Comparison of ENCODE assay signal across 29 cellular contexts in the genomic region with DNA sequence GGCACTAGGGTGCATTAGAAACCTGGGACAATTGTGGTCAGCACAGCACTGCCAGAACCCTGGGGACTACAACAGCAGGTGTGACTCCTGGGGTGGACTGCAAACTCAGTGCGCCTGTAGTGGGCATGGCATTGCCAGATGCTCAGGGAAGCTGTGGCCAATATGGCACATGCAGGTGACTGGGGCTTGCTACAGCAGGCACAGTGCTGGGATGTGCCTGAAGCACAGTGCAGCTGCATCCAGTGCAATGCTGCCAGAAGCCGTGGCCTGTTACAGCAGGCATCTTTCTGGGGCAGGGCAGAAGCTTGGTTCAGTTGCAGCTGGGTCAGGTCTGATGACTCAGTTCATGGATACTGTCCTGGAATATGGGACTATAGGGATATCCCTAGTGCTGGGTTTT.
"Had no signal": no experiment of that assay in that cellular context is flagged by ENCODE, and none has a peak within 500 bp of the region (broad histone marks: within the 10 kb centered on the region; RNA-seq: fewer than 3 reads in every experiment).

No MANE protein-coding gene starts in this region.

- DNase-seq: activated CD4-positive, alpha-beta T cell treated with anti-CD3 and anti-CD28 coated beads for 1 hour; activated CD4-positive, alpha-beta T cell treated with anti-CD3 and anti-CD28 coated beads, Interleukin-2, amount 10 ng/mL, durations not matched to agents 24 days and 14 days; activated CD4-positive, alpha-beta T cell treated with anti-CD3 and anti-CD28 coated beads, Interleukin-2, amount 50 U/mL, for 48 hours; activated CD4-positive, CD25-positive, alpha-beta regulatory T cell; activated CD8-positive, alpha-beta T cell treated with anti-CD3 and anti-CD28 coated beads, Interleukin-2, amount 10 ng/mL, durations not matched to agents 7 days and 5 days; activated gamma-delta T cell; activated naive CD4-positive, alpha-beta T cell treated with Interleukin-2 at 50 U/mL for 16 hours; activated naive CD8-positive, alpha-beta T cell treated with anti-CD3 and anti-CD28 coated beads, Interleukin-2, amount 10 ng/mL, durations not matched to agents 7 days and 5 days; activated T-cell treated with anti-CD3 and anti-CD28 coated beads, Interleukin-2, amount 50 U/mL, for 24 hours; amygdala; central memory CD4-positive, alpha-beta T cell; NCI-H1092 treated with DMSO at 0.1 percent for 48 hours; NCI-H1417 treated with DMSO at 0.1 percent for 48 hours; NCI-H187 treated with DMSO at 0.1 percent for 48 hours; NCI-H2081; NCI-H226; NCI-H446 treated with DMSO at 0.1 percent for 48 hours; NK-92 treated with Interleukin-12 subunit alpha and Interleukin-12 subunit beta, amount 100 ng/mL, for 24 hours; PC-9; Right ventricle myocardium superior; SW 1271; T-helper 1 cell; T-helper 2 cell; T-helper 9 cell; WERI-Rb-1 had no signal

- H3K27me3 ChIP-seq: ascending aorta had no signal

- ATAC-seq: activated CD8-positive, alpha-beta T cell treated with anti-CD3 and anti-CD28 coated beads, Interleukin-2, amount 10 ng/mL, durations not matched to agents 7 days and 5 days had no signal

- H3K9ac ChIP-seq: KMS-11 had no signal

- H3K27ac ChIP-seq: ascending aorta, KMS-11, PC-9, RWPE1, WERI-Rb-1 had no signal

- H3K4me1 ChIP-seq: ascending aorta had no signal

- H3K9me3 ChIP-seq: ascending aorta had no signal

- H2AFZ ChIP-seq: PC-9 had no signal

- H3K36me3 ChIP-seq: ascending aorta, WERI-Rb-1 had no signal

- H3K4me2 ChIP-seq: KMS-11, PC-9 had no signal

- FAIRE-seq: RCC 7860 had no signal

- H3K4me3 ChIP-seq: ascending aorta, PC-9 had no signal
